ENCODE assay signal across 8 cellular contexts in the genomic region with DNA sequence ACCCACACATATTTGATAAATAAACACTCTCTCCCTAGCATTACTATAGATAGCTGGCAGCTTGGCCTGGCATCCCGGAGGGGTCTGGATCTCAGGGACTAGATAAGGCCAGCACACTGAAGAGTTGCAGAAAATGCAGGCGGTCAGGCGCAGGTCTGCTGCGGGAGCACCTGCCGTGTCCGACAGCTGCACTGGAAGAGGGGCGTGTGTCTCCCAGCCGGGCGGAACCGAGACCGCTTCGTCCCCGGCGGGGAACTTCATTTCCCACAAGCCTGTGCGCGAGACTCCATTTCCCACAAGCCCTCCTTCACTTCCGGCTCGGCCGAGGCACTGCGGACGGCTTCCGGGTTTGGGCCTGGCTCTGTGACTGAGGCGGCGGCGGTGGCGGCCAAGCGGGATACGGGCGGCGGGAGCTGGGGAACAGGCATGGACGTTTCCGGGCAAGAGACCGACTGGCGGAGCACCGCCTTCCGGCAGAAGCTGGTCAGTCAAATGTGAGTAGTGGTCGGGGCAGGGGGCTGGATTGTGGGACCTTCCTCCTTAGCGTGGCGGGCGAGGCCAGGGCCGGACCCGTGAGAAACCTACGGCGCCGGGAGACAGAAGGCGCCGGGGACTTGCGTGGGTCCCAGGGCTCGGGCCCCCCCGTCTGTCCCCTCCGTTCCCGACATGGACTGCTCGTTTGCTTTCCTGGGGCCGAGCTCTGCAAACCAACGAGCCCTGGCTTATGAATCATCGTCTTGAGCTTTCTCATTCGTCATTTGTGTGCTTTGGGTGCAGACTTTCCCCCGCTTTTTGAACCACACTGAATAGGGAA. TPM values are rescaled to one million over a fixed set of nuclear protein-coding genes. Genes with fewer than 3 reads are reported as not detected.
DNase-seq lines count a peak whose midpoint lies in the region; ATAC-seq and TF ChIP-seq lines count a peak whose summit lies in the region.

Gene MED15, plus strand, starts transcription at position 358 of the 814 bp plus-strand sequence. Its CDS starts 69 bp downstream, at position 427.

- no peaks in the 10 kb centered on the region for H3K27me3 ChIP-seq in DND-41 (ENCODE audit: insufficient read depth, low read length, poor library complexity)

- H3K4me1 Mint-ChIP-seq in nephron progenitor cell: peaks cover 53% of the 10 kb centered on the region
- H3K4me1 Mint-ChIP-seq in stimulated activated naive CD8-positive, alpha-beta T cell treated with anti-CD3 and anti-CD28 coated beads, Interleukin-15, amount 100 ng/mL, for 72 hours: peaks cover 58% of the 10 kb centered on the region

- peak within 1 kb of the TSS; percentile 93 for H3K27ac Mint-ChIP-seq in nephron progenitor cell
- peak within 1 kb of the TSS; percentile 97 to 100 for H3K27ac Mint-ChIP-seq in stimulated activated naive CD8-positive, alpha-beta T cell treated with anti-CD3 and anti-CD28 coated beads, Interleukin-15, amount 100 ng/mL, for 72 hours

- peaks cover 37% of the 10 kb centered on the region for H3K4me1 ChIP-seq in DND-41 (ENCODE audit: insufficient read depth, low read length)

- peak within 1 kb of the TSS; percentile 96 for H3K4me3 Mint-ChIP-seq in nephron progenitor cell
- H3K4me3 Mint-ChIP-seq in stimulated activated naive CD8-positive, alpha-beta T cell treated with anti-CD3 and anti-CD28 coated beads, Interleukin-15, amount 100 ng/mL, for 72 hours: peak within 1 kb of the TSS; percentile 93 to 95

- H3K9me3 Mint-ChIP-seq in nephron progenitor cell: no peaks in the 10 kb centered on the region
- no peaks in the 10 kb centered on the region for H3K9me3 Mint-ChIP-seq in stimulated activated naive CD8-positive, alpha-beta T cell treated with anti-CD3 and anti-CD28 coated beads, Interleukin-15, amount 100 ng/mL, for 72 hours

- peak within 1 kb of the TSS; percentile 93 for H3K9ac ChIP-seq in DND-41 (ENCODE audit: low read depth, low read length)

- ATAC-seq in DND-41 (ENCODE audit: insufficient read depth, low read depth): peak; percentile 90
- ATAC-seq in GM21786 (IDR thresholded peaks at IDR 0.05; ENCODE audit: unreplicated experiment): peak; percentile 73
- ATAC-seq in stimulated activated naive CD8-positive, alpha-beta T cell treated with anti-CD3 and anti-CD28 coated beads, Interleukin-15, amount 100 ng/mL, for 72 hours: peak; percentile 93

- peaks cover 54% of the 10 kb centered on the region for H3K79me2 ChIP-seq in DND-41 (ENCODE audit: insufficient read depth, low read length)

- peak within 1 kb of the TSS; percentile 83 for H3K27ac ChIP-seq in DND-41 (ENCODE audit: low read length)

- H4K20me1 ChIP-seq in DND-41 (ENCODE audit: insufficient read depth, low read length): peaks cover 28% of the 10 kb centered on the region

- TF ChIP-seq POLR2A in Raji (IDR thresholded peaks at IDR 0.05; ENCODE audit: insufficient read depth, low read depth, low read length): peak; percentile 89

- H3K27me3 Mint-ChIP-seq in nephron progenitor cell (ENCODE audit: low read depth, poor library complexity): peaks cover 4% of the 10 kb centered on the region
- H3K27me3 Mint-ChIP-seq in stimulated activated naive CD8-positive, alpha-beta T cell treated with anti-CD3 and anti-CD28 coated beads, Interleukin-15, amount 100 ng/mL, for 72 hours: no peaks in the 10 kb centered on the region

- peaks cover 6% of the 10 kb centered on the region for H3K36me3 Mint-ChIP-seq in nephron progenitor cell (ENCODE audit: low read depth)

- H2AFZ ChIP-seq in DND-41 (ENCODE audit: low read depth, low read length): peak within 1 kb of the TSS; percentile 89

- no peak for TF ChIP-seq CTCF in DND-41 (IDR thresholded peaks at IDR 0.05; ENCODE audit: borderline replicate concordance, extremely low read depth, low read length, poor library complexity, severe bottlenecking)
- TF ChIP-seq CTCF in fibroblast of the aortic adventitia (IDR thresholded peaks at IDR 0.05; ENCODE audit: insufficient read depth, low read length): no peak
- no peak for TF ChIP-seq CTCF in nephron progenitor cell (IDR thresholded peaks at IDR 0.05)

- H3K9me3 ChIP-seq in DND-41 (ENCODE audit: insufficient read depth, low read length, severe bottlenecking): no peaks in the 10 kb centered on the region

- peak; percentile 91 for DNase-seq in DND-41
- peak; percentile 93 for DNase-seq in LHCN-M2 (ENCODE audit: low read depth)
- DNase-seq in activated T-helper 9 cell treated with anti-CD3 and anti-CD28 coated beads, Interleukin-2, amount 50 U/mL, for 16 hours (ENCODE audit: low read depth): peak; percentile 82
- DNase-seq in fibroblast of the aortic adventitia (ENCODE audit: low read depth): peak; percentile 84
- peak; percentile 90 for DNase-seq in nephron progenitor cell
- peak; percentile 84 to 91 for DNase-seq in stimulated activated naive CD8-positive, alpha-beta T cell treated with anti-CD3 and anti-CD28 coated beads, Interleukin-15, amount 100 ng/mL, for 72 hours

- peak within 1 kb of the TSS; percentile 78 for H3K4me2 ChIP-seq in DND-41 (ENCODE audit: insufficient read depth, low read length)

- peak within 1 kb of the TSS; percentile 76 to 84 for H3K4me3 ChIP-seq in DND-41 (ENCODE audit: low read depth in 1 of 2, low read length in 2 of 2)
- H3K4me3 ChIP-seq in fibroblast of the aortic adventitia (ENCODE audit: low read depth, low read length): peak within 1 kb of the TSS; percentile 94

- H3K36me3 ChIP-seq in DND-41 (ENCODE audit: insufficient read depth, low read length): peaks cover 9% of the 10 kb centered on the region; the same call in 1 of the 2 replicates

RNA-seq across cellular contexts. Expression of gene MED15, which starts in this region (rescaled TPM):
- total RNA-seq in LHCN-M2 (2014; rRNA removed): 32.4 and 42.1 TPM in 2 replicates
- 78.8 TPM for polyA plus RNA-seq in LHCN-M2 (2012)
- total RNA-seq in fibroblast of the aortic adventitia (ENCODE audit: low replicate concordance): 24.4 and 44.2 TPM in 2 replicates

Comparison
In these comparisons a context has a peak if more than half of its experiments do, and no peak if none do; other contexts are left out.
1. Peak in every context shown above with its lines: DNase-seq, ATAC-seq, H3K4me3 ChIP-seq and H3K27ac ChIP-seq.